Comparison of ENCODE assay signal across 7 cellular contexts in genomic region chr3:18740631-18741583, GRCh38.
DNase-seq lines count a peak whose midpoint lies in the region; ATAC-seq, FAIRE-seq and TF ChIP-seq lines count a peak whose summit lies in the region.

No MANE protein-coding gene starts in this region.

- no peak for TF ChIP-seq CTCF in D721Med (IDR thresholded peaks at IDR 0.05; ENCODE audit: insufficient read depth, missing control alignments)

- ATAC-seq in GM19372 (IDR thresholded peaks at IDR 0.05; ENCODE audit: low read depth, unreplicated experiment) (peak; percentile 83), HG03108 (IDR thresholded peaks at IDR 0.05; ENCODE audit: unreplicated experiment) (peak; percentile 90)

- no peak overlapping the region for H3K9ac ChIP-seq in mucosa of rectum (ENCODE audit: low read depth in 1 of 2, low read length in 2 of 2)

- no peaks in the 10 kb centered on the region for H3K27me3 ChIP-seq in mucosa of rectum (ENCODE audit: control insufficient read depth in 2 of 2, insufficient read depth in 2 of 2, low read length in 2 of 2)

- H3K4me3 ChIP-seq in mucosa of rectum (ENCODE audit: low read length in 2 of 2) = no peak overlapping the region

- H3K36me3 ChIP-seq in mucosa of rectum (ENCODE audit: control insufficient read depth in 2 of 2, insufficient read depth in 2 of 2, low read length in 2 of 2) = no peaks in the 10 kb centered on the region

- DNase-seq in activated CD4-positive, alpha-beta T cell treated with anti-CD3 and anti-CD28 coated beads for 4 hours = peak; percentile 62 to 70
- DNase-seq in NCI-H187 (lab: John Stamatoyannopoulos, UW) (no peak), AG08396 (ENCODE audit: low spot score) (no peak), D721Med (ENCODE audit: insufficient read length, low spot score) (no peak)

- H3K27ac ChIP-seq in mucosa of rectum (ENCODE audit: low read depth in 2 of 2, low read length in 2 of 2) = peak overlapping the region; percentile 22 to 58

- peaks cover 0 to 3% of the 10 kb centered on the region in 2 donors for H3K4me1 ChIP-seq in mucosa of rectum (ENCODE audit: control insufficient read depth in 2 of 2, insufficient read depth in 2 of 2, low read length in 2 of 2)

- FAIRE-seq in D721Med (lab: Jason Lieb, UNC) = no peak

- H3K9me3 ChIP-seq in mucosa of rectum (ENCODE audit: control insufficient read depth in 2 of 2, low read length in 2 of 2) = no peaks in the 10 kb centered on the region

Comparison
In these comparisons a context has a peak if more than half of its experiments do, and no peak if none do; other contexts are left out.
1. DNase-seq: peak in activated CD4-positive, alpha-beta T cell treated with anti-CD3 and anti-CD28 coated beads for 4 hours (2 of 2); none in NCI-H187 (0 of 2), AG08396 (single experiment) and D721Med (single experiment).